Comparison of ENCODE assay signal across 1 cellular context in genomic region chr4:74444891-74445642, GRCh38.
TF ChIP-seq lines count a peak whose summit lies in the region.

Gene AREG (plus strand): TSS chr4:74445136. CDS start chr4:74445346, 210 bp downstream.

TF ChIP-seq in K562, 482 proteins besides CTCF, POLR2A, EP300 and RAD21 (continued from another document):
- TF ChIP-seq RBM22 (IDR thresholded peaks at IDR 0.05; ENCODE audit: low read depth, low read length, poor library complexity, severe bottlenecking) = peak; percentile 75
- TF ChIP-seq E2F6 (IDR thresholded peaks at IDR 0.05; ENCODE audit: borderline replicate concordance in 1 of 2, extremely low read depth in 1 of 2, insufficient read depth in 1 of 2, insufficient read length in 1 of 2, low read depth in 1 of 2, low read length in 1 of 2, poor library complexity in 1 of 2, severe bottlenecking in 1 of 2) = peak; percentile 91 to 92
- no peak for TF ChIP-seq FOXA3 (CRISPR knock-in tag; conservative IDR thresholded peaks at IDR 0.05 in 1 of 2, IDR thresholded peaks at IDR 0.05 in 1 of 2)
- no peak for TF ChIP-seq ZNF146 (CRISPR knock-in tag; IDR thresholded peaks at IDR 0.05; ENCODE audit: unreplicated experiment)
- no peak for TF ChIP-seq NR4A1 (CRISPR knock-in tag; IDR thresholded peaks at IDR 0.05)
- no peak for TF ChIP-seq NR4A1 (tag; IDR thresholded peaks at IDR 0.05)
- no peak for TF ChIP-seq KLF6 (CRISPR knock-in tag; IDR thresholded peaks at IDR 0.05; ENCODE audit: borderline replicate concordance)
- no peak for TF ChIP-seq ZNF133 (CRISPR knock-in tag; IDR thresholded peaks at IDR 0.05)
- no peak for TF ChIP-seq ZNF224 (CRISPR knock-in tag; IDR thresholded peaks at IDR 0.05)
- peak; percentile 63; the same call in 1 of the 2 replicates for TF ChIP-seq GTF2A2 (tag; IDR thresholded peaks at IDR 0.05)
- TF ChIP-seq IFI16 (CRISPR knock-in tag; IDR thresholded peaks at IDR 0.05) = no peak
- TF ChIP-seq KLF16 (IDR thresholded peaks at IDR 0.05) = no peak
- peak; percentile 52; the same call in 1 of the 2 replicates for TF ChIP-seq SUPT5H (IDR thresholded peaks at IDR 0.05)
- peak; percentile 96 for TF ChIP-seq MGA (IDR thresholded peaks at IDR 0.05)
- no peak for TF ChIP-seq SNIP1 (IDR thresholded peaks at IDR 0.05; ENCODE audit: low read depth)
- TF ChIP-seq ZNF143 (CRISPR knock-in tag; IDR thresholded peaks at IDR 0.05) = no peak
- 0 out of 2 replicates have a peak, but pooled peaks have one; percentile 32 for TF ChIP-seq ZBTB9 (CRISPR knock-in tag; IDR thresholded peaks at IDR 0.05)
- peak; percentile 64; the same call in 1 of the 2 replicates for TF ChIP-seq ZBTB12 (CRISPR knock-in tag; IDR thresholded peaks at IDR 0.05)
- no peak for TF ChIP-seq CREB3 (tag; conservative IDR thresholded peaks at IDR 0.05; ENCODE audit: low read depth)
- peak; percentile 26 for TF ChIP-seq HNRNPLL (IDR thresholded peaks at IDR 0.05; ENCODE audit: low read depth, low read length, poor library complexity, severe bottlenecking)
- no peak for TF ChIP-seq ZNF695 (CRISPR knock-in tag; IDR thresholded peaks at IDR 0.05)
- TF ChIP-seq ZNF347 (CRISPR knock-in tag; IDR thresholded peaks at IDR 0.05; ENCODE audit: low read depth) = no peak
- no peak for TF ChIP-seq SREBF2 (CRISPR knock-in tag; IDR thresholded peaks at IDR 0.05)
- TF ChIP-seq WHSC1 (IDR thresholded peaks at IDR 0.05; ENCODE audit: low read length) = no peak
- TF ChIP-seq ZNF511 (CRISPR knock-in tag; IDR thresholded peaks at IDR 0.05) = peak; percentile 91
- TF ChIP-seq ETS2 (tag; IDR thresholded peaks at IDR 0.05; ENCODE audit: borderline replicate concordance, poor library complexity, severe bottlenecking) = no peak
- no peak for TF ChIP-seq DACH1 (IDR thresholded peaks at IDR 0.05; ENCODE audit: partially characterized antibody)
- TF ChIP-seq TEAD4 (IDR thresholded peaks at IDR 0.05; ENCODE audit: low read length) = no peak
- no peak for TF ChIP-seq TEAD4 (CRISPR knock-in tag; IDR thresholded peaks at IDR 0.05; ENCODE audit: borderline replicate concordance)
- TF ChIP-seq CTBP1 (IDR thresholded peaks at IDR 0.05; ENCODE audit: borderline replicate concordance) = peak; percentile 90
- TF ChIP-seq GATAD2B (IDR thresholded peaks at IDR 0.05; ENCODE audit: borderline replicate concordance) = peak; percentile 64; the same call in 1 of the 2 replicates
- no peak for TF ChIP-seq BRD4 (IDR thresholded peaks at IDR 0.05)
- TF ChIP-seq TAF15 (IDR thresholded peaks at IDR 0.05; ENCODE audit: low read depth, low read length) = no peak
- TF ChIP-seq SRSF1 (IDR thresholded peaks at IDR 0.05; ENCODE audit: low read depth, low read length) = no peak
- TF ChIP-seq KDM1A (IDR thresholded peaks at IDR 0.05) = no peak
- TF ChIP-seq E2F3 (CRISPR knock-in tag; IDR thresholded peaks at IDR 0.05) = peak; percentile 73
- TF ChIP-seq CBX2 (IDR thresholded peaks at IDR 0.05; ENCODE audit: insufficient read depth, low read length, poor library complexity, severe bottlenecking) = no peak
- TF ChIP-seq KDM2B (CRISPR knock-in tag; IDR thresholded peaks at IDR 0.05) = 0 out of 2 replicates have a peak, but pooled peaks have one; percentile 31
- TF ChIP-seq ZNF140 (CRISPR knock-in tag; IDR thresholded peaks at IDR 0.05) = no peak
- no peak for TF ChIP-seq ZNF174 (CRISPR knock-in tag; IDR thresholded peaks at IDR 0.05)
- no peak for TF ChIP-seq TAL1 (IDR thresholded peaks at IDR 0.05)
- no peak for TF ChIP-seq ZNF282 (CRISPR knock-in tag; IDR thresholded peaks at IDR 0.05)
TF ChIP-seq in K562: peak in this region for 111.
